Comparison of ENCODE assay signal across 31 cellular contexts in genomic region chr10:67308912-67309311, GRCh38.
"Had no signal": no experiment of that assay in that cellular context is flagged by ENCODE, and none has a peak within 500 bp of the region (broad histone marks: within the 10 kb centered on the region; RNA-seq: fewer than 3 reads in every experiment).

No MANE protein-coding gene starts in this region.

- H3K27me3 ChIP-seq: heart left ventricle, neural progenitor cell, right atrium auricular region, stomach, thyroid gland, upper lobe of left lung, vagina had no signal

- H3K9me3 ChIP-seq: heart left ventricle, right atrium auricular region, stomach, thyroid gland, upper lobe of left lung, vagina had no signal

- H3K36me3 ChIP-seq: heart left ventricle, neural progenitor cell, right atrium auricular region, stomach, thyroid gland, upper lobe of left lung, vagina had no signal

- H3K9me3 Mint-ChIP-seq: activated CD4-positive, alpha-beta T cell treated with anti-CD3 and anti-CD28 coated beads, Interleukin-2, amount 10 ng/mL, durations not matched to agents 24 days and 14 days; activated naive CD4-positive, alpha-beta T cell treated with anti-CD3 and anti-CD28 coated beads, Interleukin-2, amount 10 ng/mL, durations not matched to agents 7 days and 5 days; activated T-helper 1 cell treated with anti-CD3 and anti-CD28 coated beads, Interleukin-12 subunit alpha, Interleukin-12 subunit beta, Interleukin-2, Interleukin-4 antibody, amounts not matched to agents 30 ng/mL and 10 ng/mL and 1 ng/mL, durations not matched to agents 14 hours and 24 hours and 36 hours had no signal

- H3K4me2 ChIP-seq: neural progenitor cell had no signal

- H3K4me3 Mint-ChIP-seq: activated CD4-positive, alpha-beta memory T cell treated with anti-CD3 and anti-CD28 coated beads for 36 hours; activated CD4-positive, alpha-beta T cell treated with anti-CD3 and anti-CD28 coated beads, Interleukin-2, amount 10 ng/mL, durations not matched to agents 24 days and 14 days; activated naive CD4-positive, alpha-beta T cell treated with anti-CD3 and anti-CD28 coated beads, Interleukin-2, amount 10 ng/mL, durations not matched to agents 7 days and 5 days; activated naive CD8-positive, alpha-beta T cell treated with anti-CD3 and anti-CD28 coated beads, Interleukin-2, amount 10 ng/mL, durations not matched to agents 7 days and 5 days; activated T-helper 1 cell treated with anti-CD3 and anti-CD28 coated beads, Interleukin-12 subunit alpha, Interleukin-12 subunit beta, Interleukin-2, Interleukin-4 antibody, amounts not matched to agents 30 ng/mL and 10 ng/mL and 1 ng/mL, durations not matched to agents 14 hours and 24 hours and 36 hours; endodermal cell; memory B cell; naive thymus-derived CD8-positive, alpha-beta T cell; neural progenitor cell; stimulated activated naive B cell treated with anti-CD40 and anti-IgM and Interleukin-4, amounts not matched to agents 10 μg/mL and 1 μg/mL and 100 μg/mL, for 72 hours had no signal

- H2AFZ ChIP-seq: neural progenitor cell, parathyroid adenoma had no signal

- DNase-seq: activated CD4-positive, alpha-beta memory T cell treated with anti-CD3 and anti-CD28 coated beads for 36 hours; activated CD4-positive, alpha-beta T cell treated with anti-CD3 and anti-CD28 coated beads, Interleukin-2, amount 10 ng/mL, durations not matched to agents 24 days and 14 days; activated CD8-positive, alpha-beta memory T cell treated with anti-CD3 and anti-CD28 coated beads, Interleukin-2, amount 50 U/mL, for 4 hours; activated gamma-delta T cell; activated naive CD4-positive, alpha-beta T cell treated with anti-CD3 and anti-CD28 coated beads, Interleukin-2, amount 10 ng/mL, durations not matched to agents 7 days and 5 days; activated naive CD8-positive, alpha-beta T cell treated with anti-CD3 and anti-CD28 coated beads, Interleukin-2, amount 10 ng/mL, durations not matched to agents 7 days and 5 days; activated T-cell treated with anti-CD3 and anti-CD28 coated beads, Interleukin-2, amount 50 U/mL, for 1 hour; amniotic stem cell; caudate nucleus; cortex of kidney; endodermal cell; foreskin fibroblast; heart left ventricle; naive thymus-derived CD8-positive, alpha-beta T cell; occipital lobe; stimulated activated CD4-positive, alpha-beta T cell treated with anti-CD3 and anti-CD28 coated beads, Interleukin-15, amount 100 ng/mL, for 24 hours; stimulated activated CD4-positive, alpha-beta T cell treated with anti-CD3 and anti-CD28 coated beads, Interleukin-2, amount 100 ng/mL, for 24 hours; stimulated activated naive B cell treated with anti-CD40 and anti-IgM and Interleukin-4, amounts not matched to agents 10 μg/mL and 1 μg/mL and 100 μg/mL, for 72 hours; stomach; T-helper 9 cell; thyroid gland; upper lobe of left lung had no signal

- H3K27me3 Mint-ChIP-seq: activated CD4-positive, alpha-beta memory T cell treated with anti-CD3 and anti-CD28 coated beads for 36 hours; activated CD4-positive, alpha-beta T cell treated with anti-CD3 and anti-CD28 coated beads, Interleukin-2, amount 10 ng/mL, durations not matched to agents 24 days and 14 days; activated naive CD4-positive, alpha-beta T cell treated with anti-CD3 and anti-CD28 coated beads, Interleukin-2, amount 10 ng/mL, durations not matched to agents 7 days and 5 days; activated naive CD8-positive, alpha-beta T cell treated with anti-CD3 and anti-CD28 coated beads, Interleukin-2, amount 10 ng/mL, durations not matched to agents 7 days and 5 days; memory B cell; stimulated activated naive B cell treated with anti-CD40 and anti-IgM and Interleukin-4, amounts not matched to agents 10 μg/mL and 1 μg/mL and 100 μg/mL, for 72 hours had no signal

- ATAC-seq: esophagus mucosa; heart left ventricle; naive thymus-derived CD8-positive, alpha-beta T cell; stimulated activated naive B cell treated with anti-CD40 and anti-IgM and Interleukin-4, amounts not matched to agents 10 μg/mL and 1 μg/mL and 100 μg/mL, for 72 hours had no signal

- H3K27ac ChIP-seq: heart left ventricle, neural progenitor cell, parathyroid adenoma, right atrium auricular region, stomach, thyroid gland, upper lobe of left lung, vagina, VCaP had no signal

- H3K9ac ChIP-seq: neural progenitor cell, parathyroid adenoma had no signal

- H3K4me3 ChIP-seq: heart left ventricle, neural progenitor cell, right atrium auricular region, stomach, thyroid gland, upper lobe of left lung, vagina had no signal

- FAIRE-seq: TTC549 had no signal

- H3K4me1 ChIP-seq: neural progenitor cell, parathyroid adenoma, right atrium auricular region, stomach, thyroid gland, upper lobe of left lung, vagina had no signal

- H3K27ac Mint-ChIP-seq: activated CD4-positive, alpha-beta memory T cell treated with anti-CD3 and anti-CD28 coated beads for 36 hours; activated CD4-positive, alpha-beta T cell treated with anti-CD3 and anti-CD28 coated beads, Interleukin-2, amount 10 ng/mL, durations not matched to agents 24 days and 14 days; activated naive CD4-positive, alpha-beta T cell treated with anti-CD3 and anti-CD28 coated beads, Interleukin-2, amount 10 ng/mL, durations not matched to agents 7 days and 5 days; activated naive CD8-positive, alpha-beta T cell treated with anti-CD3 and anti-CD28 coated beads, Interleukin-2, amount 10 ng/mL, durations not matched to agents 7 days and 5 days; activated T-helper 1 cell treated with anti-CD3 and anti-CD28 coated beads, Interleukin-12 subunit alpha, Interleukin-12 subunit beta, Interleukin-2, Interleukin-4 antibody, amounts not matched to agents 30 ng/mL and 10 ng/mL and 1 ng/mL, durations not matched to agents 14 hours and 24 hours and 36 hours; endodermal cell; memory B cell; naive thymus-derived CD8-positive, alpha-beta T cell; neural progenitor cell; stimulated activated naive B cell treated with anti-CD40 and anti-IgM and Interleukin-4, amounts not matched to agents 10 μg/mL and 1 μg/mL and 100 μg/mL, for 72 hours had no signal

- H3K4me1 Mint-ChIP-seq: activated CD4-positive, alpha-beta T cell treated with anti-CD3 and anti-CD28 coated beads, Interleukin-2, amount 10 ng/mL, durations not matched to agents 24 days and 14 days; activated naive CD4-positive, alpha-beta T cell treated with anti-CD3 and anti-CD28 coated beads, Interleukin-2, amount 10 ng/mL, durations not matched to agents 7 days and 5 days; activated naive CD8-positive, alpha-beta T cell treated with anti-CD3 and anti-CD28 coated beads, Interleukin-2, amount 10 ng/mL, durations not matched to agents 7 days and 5 days; endodermal cell; memory B cell; naive thymus-derived CD8-positive, alpha-beta T cell; neural progenitor cell; stimulated activated naive B cell treated with anti-CD40 and anti-IgM and Interleukin-4, amounts not matched to agents 10 μg/mL and 1 μg/mL and 100 μg/mL, for 72 hours had no signal

- H3K79me2 ChIP-seq: parathyroid adenoma had no signal

- H3K36me3 Mint-ChIP-seq: activated CD4-positive, alpha-beta memory T cell treated with anti-CD3 and anti-CD28 coated beads for 36 hours; activated naive CD4-positive, alpha-beta T cell treated with anti-CD3 and anti-CD28 coated beads, Interleukin-2, amount 10 ng/mL, durations not matched to agents 7 days and 5 days; activated naive CD8-positive, alpha-beta T cell treated with anti-CD3 and anti-CD28 coated beads, Interleukin-2, amount 10 ng/mL, durations not matched to agents 7 days and 5 days; memory B cell; neural progenitor cell; stimulated activated naive B cell treated with anti-CD40 and anti-IgM and Interleukin-4, amounts not matched to agents 10 μg/mL and 1 μg/mL and 100 μg/mL, for 72 hours had no signal
